ENCODE assay signal across 1 cellular context in the genomic region with DNA sequence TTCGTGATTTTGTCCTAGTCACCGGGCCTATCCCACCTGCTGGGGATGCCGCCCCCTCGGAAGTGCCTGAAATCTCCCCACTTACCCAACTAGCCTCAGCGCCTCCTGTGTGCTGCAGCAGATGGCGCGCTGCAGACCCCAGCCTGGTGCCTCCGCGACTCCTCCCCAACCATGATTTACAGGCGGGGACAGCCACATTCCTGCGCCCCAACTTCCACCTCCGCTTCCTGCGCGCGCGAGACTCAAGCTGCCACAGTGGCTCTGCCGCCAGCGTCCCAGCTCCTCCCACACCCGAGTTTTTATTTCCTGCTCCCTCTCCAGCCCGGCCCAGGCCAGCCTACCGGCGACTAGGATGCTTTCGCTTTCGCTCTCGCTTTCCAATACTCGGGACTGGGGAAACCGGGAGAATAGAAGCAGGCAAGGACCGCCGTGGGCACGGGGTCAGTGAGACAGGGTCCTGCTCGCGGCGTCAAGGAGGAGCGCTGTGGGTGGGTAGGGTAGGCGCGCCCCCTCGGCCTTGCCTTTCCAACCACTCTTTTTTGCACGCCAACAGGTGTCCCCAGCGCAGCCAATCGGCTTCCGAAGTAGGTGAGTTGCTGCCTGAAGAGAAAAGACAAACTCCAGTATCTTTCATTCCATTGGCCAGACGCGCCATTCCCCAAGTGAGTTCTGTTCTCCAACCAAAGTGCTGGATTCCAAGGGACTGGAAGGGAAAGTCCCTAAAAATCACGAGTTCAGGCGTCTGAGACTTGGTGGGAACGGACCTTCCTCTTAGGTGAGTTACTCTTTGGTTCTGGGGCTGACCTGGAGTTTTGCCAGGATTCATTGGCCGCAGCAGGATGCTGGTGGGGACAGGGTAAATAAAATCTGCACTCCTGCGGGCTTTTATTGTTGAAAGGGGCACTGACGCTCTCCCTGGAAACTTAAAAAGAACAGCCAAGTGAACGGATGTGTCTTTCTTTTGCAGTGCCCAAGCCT.
TF ChIP-seq lines count a peak whose summit lies in the region.

Gene FAM111A (plus strand): TSS at position 327 of the 978 bp plus-strand sequence. CDS start 6,017 bp downstream, outside the sequence.

TF ChIP-seq in HepG2, 621 proteins besides CTCF, POLR2A, EP300 and RAD21 (continued from another document):
- TF ChIP-seq, protein P1, sequence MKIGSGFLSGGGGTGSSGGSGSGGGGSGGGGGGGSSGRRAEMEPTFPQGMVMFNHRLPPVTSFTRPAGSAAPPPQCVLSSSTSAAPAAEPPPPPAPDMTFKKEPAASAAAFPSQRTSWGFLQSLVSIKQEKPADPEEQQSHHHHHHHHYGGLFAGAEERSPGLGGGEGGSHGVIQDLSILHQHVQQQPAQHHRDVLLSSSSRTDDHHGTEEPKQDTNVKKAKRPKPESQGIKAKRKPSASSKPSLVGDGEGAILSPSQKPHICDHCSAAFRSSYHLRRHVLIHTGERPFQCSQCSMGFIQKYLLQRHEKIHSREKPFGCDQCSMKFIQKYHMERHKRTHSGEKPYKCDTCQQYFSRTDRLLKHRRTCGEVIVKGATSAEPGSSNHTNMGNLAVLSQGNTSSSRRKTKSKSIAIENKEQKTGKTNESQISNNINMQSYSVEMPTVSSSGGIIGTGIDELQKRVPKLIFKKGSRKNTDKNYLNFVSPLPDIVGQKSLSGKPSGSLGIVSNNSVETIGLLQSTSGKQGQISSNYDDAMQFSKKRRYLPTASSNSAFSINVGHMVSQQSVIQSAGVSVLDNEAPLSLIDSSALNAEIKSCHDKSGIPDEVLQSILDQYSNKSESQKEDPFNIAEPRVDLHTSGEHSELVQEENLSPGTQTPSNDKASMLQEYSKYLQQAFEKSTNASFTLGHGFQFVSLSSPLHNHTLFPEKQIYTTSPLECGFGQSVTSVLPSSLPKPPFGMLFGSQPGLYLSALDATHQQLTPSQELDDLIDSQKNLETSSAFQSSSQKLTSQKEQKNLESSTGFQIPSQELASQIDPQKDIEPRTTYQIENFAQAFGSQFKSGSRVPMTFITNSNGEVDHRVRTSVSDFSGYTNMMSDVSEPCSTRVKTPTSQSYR (CRISPR knock-in tag; IDR thresholded peaks at IDR 0.05; ENCODE audit: borderline replicate concordance): 0 out of 2 replicates have a peak, but pooled peaks have one; percentile 11
- TF ChIP-seq ZNF414 (CRISPR knock-in tag; IDR thresholded peaks at IDR 0.05) (peak; percentile 74; the same call in 1 of the 2 replicates), KMT2B (CRISPR knock-in tag; IDR thresholded peaks at IDR 0.05) (peak; percentile 89), FOSL2 (CRISPR knock-in tag; IDR thresholded peaks at IDR 0.05) (peak; percentile 27; the same call in 1 of the 2 replicates), MXD3 (CRISPR knock-in tag; IDR thresholded peaks at IDR 0.05) (peak; percentile 26; the same call in 1 of the 2 replicates), ZBTB7B (CRISPR knock-in tag; IDR thresholded peaks at IDR 0.05) (0 out of 2 replicates have a peak, but pooled peaks have one; percentile 48), MBD4 (IDR thresholded peaks at IDR 0.05; ENCODE audit: borderline replicate concordance, low read length) (no peak), IRF2 (CRISPR knock-in tag; IDR thresholded peaks at IDR 0.05) (peak; percentile 100), ZFP90 (CRISPR knock-in tag; IDR thresholded peaks at IDR 0.05; ENCODE audit: borderline replicate concordance) (peak; percentile 91), ATF2 (CRISPR knock-in tag; IDR thresholded peaks at IDR 0.05) (peak; percentile 53; the same call in 1 of the 2 replicates), ZNF510 (CRISPR knock-in tag; IDR thresholded peaks at IDR 0.05; ENCODE audit: low read depth) (peak; percentile 75; the same call in 1 of the 2 replicates)
- TF ChIP-seq, protein P2, sequence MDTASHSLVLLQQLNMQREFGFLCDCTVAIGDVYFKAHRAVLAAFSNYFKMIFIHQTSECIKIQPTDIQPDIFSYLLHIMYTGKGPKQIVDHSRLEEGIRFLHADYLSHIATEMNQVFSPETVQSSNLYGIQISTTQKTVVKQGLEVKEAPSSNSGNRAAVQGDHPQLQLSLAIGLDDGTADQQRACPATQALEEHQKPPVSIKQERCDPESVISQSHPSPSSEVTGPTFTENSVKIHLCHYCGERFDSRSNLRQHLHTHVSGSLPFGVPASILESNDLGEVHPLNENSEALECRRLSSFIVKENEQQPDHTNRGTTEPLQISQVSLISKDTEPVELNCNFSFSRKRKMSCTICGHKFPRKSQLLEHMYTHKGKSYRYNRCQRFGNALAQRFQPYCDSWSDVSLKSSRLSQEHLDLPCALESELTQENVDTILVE (CRISPR knock-in tag; IDR thresholded peaks at IDR 0.05): peak; percentile 35; the same call in 1 of the 2 replicates
TF ChIP-seq in HepG2: peak in this region for 208.
